In the genomic region with DNA sequence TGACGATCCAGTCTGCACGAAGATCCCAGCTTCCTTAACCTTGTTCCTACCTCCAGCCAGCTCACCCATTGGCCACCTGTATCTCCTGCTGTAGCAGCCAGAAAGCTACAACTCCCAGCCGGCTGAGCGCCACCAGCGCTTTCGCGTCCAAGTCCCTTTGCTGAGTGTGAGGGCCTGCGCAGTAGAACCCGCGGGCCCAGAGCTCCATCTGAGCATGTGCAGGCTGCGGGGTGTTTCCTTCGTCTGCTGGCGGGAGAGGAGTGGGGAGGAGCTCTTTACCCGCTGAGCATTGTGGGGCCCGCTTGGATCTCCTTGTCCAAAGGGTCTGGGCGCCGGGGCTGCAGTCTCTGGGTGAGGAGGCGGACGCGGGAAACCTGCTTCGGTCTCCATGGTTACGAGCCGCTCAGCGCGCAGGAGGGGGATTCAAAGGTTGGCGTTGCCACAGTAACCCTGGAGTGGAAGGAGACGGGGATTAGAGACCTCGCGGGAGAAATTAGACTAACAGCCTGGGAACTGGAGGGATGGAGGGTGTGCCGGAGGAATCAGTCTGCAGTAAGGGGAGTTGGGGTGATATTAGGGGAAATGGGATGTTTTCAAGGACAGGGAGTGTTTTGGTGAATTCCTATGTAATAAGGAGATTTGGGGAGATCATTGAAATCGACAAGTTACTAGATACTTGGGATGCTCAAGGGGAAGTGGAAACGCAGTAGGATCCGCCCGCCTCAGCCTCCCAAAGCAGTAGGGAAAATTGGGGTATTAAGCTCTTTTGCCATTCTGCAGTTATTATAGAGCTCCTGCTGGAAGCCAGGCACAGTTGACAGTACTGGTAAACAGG, we compare ENCODE assay signal across 8 cellular contexts. TPM values are rescaled to one million over a fixed set of nuclear protein-coding genes. Genes with fewer than 3 reads are reported as not detected.
A peak's percentile ranks its signal among the peaks of the same experiment; 100 is the strongest.
DNase-seq lines count a peak whose midpoint lies in the region; ATAC-seq, FAIRE-seq and TF ChIP-seq lines count a peak whose summit lies in the region.

No MANE protein-coding gene starts in this region.

- TF ChIP-seq EP300 in HepG2 (IDR thresholded peaks at IDR 0.05; ENCODE audit: low read depth in 2 of 2, low read length in 2 of 2) (no peak), HepG2 (CRISPR knock-in tag; IDR thresholded peaks at IDR 0.05; ENCODE audit: borderline replicate concordance) (no peak)

- peak overlapping the region; percentile 94 for H3K4me2 ChIP-seq in HepG2 (ENCODE audit: low read depth, low read length)

- no peak for TF ChIP-seq RAD21 in HepG2 (CRISPR knock-in tag; IDR thresholded peaks at IDR 0.05)

- peak overlapping the region; percentile 74 for H3K9ac ChIP-seq in HepG2 (ENCODE audit: insufficient read depth, low read depth, low read length)

- POLR2A ChIA-PET in HepG2 (lab: Yijun Ruan, JAX), result interaction anchor here (0.6 to 2.3 kb wide), 11 partner anchors 8 to 415 kb away, joined by 3 to 20 read pairs (median 4); partner anchors contain the start of genes CARD8, LIG1, RPL18 and SPHK2

- BruUV-seq in HepG2 (replicated peaks; lab: Mats Ljungman, UMichigan), result no TSS peak

- H3K4me1 ChIP-seq in HepG2 (ENCODE audit: insufficient read depth, low read length), result peaks cover 18% of the 10 kb centered on the region

- CTCF ChIA-PET in HepG2 (lab: Yijun Ruan, JAX; ENCODE audit: low intra/inter-chr PET ratio, low total read pairs), result no interaction called here

- TF ChIP-seq CTCF in HepG2 (CRISPR knock-in tag; IDR thresholded peaks at IDR 0.05), result peak; percentile 37; the same call in 1 of the 2 replicates

- ATAC-seq in GM19372 (IDR thresholded peaks at IDR 0.05; ENCODE audit: low read depth, unreplicated experiment), result peak; percentile 94
- ATAC-seq in HG03520 (IDR thresholded peaks at IDR 0.05; ENCODE audit: unreplicated experiment), result peak; percentile 88
- ATAC-seq in HepG2, result peak; percentile 99

- under 1% methylated on average over 26 of the region's 34 CpGs for WGBS in HepG2 (ENCODE audit: low lambda C conversion rate)

- H3K36me3 ChIP-seq in HepG2 (replicated peaks in 1 of 2; ENCODE audit: control insufficient read depth in 1 of 2, insufficient read depth in 2 of 2, low read length in 2 of 2), result no peaks in the 10 kb centered on the region

- peak overlapping the region; percentile 94 for H2AFZ ChIP-seq in HepG2 (ENCODE audit: low read length)

- DNase-seq in C1 segment of cervical spinal cord (lab: John Stamatoyannopoulos, UW) (peak; percentile 73 to 99 (median 95)), NCI-H69 (lab: John Stamatoyannopoulos, UW) (peak; percentile 100), dermis microvascular lymphatic vessel endothelial cell (ENCODE audit: low read depth in 2 of 2) (peak; percentile 89 to 96), HepG2 (ENCODE audit: low spot score) (peak; percentile 95)
- DNase-seq in activated CD4-positive, alpha-beta T cell treated with anti-CD3 and anti-CD28 coated beads, Interleukin-2, amount 50 U/mL, for 1 hour, result peak; percentile 87
- peak; percentile 86 to 90 for DNase-seq in stimulated activated CD4-positive, alpha-beta T cell treated with anti-CD3 and anti-CD28 coated beads, Interleukin-2, amount 100 ng/mL, for 48 hours

- no peaks in the 10 kb centered on the region for H3K79me2 ChIP-seq in HepG2 (ENCODE audit: insufficient read depth, low read length)

- H4K20me1 ChIP-seq in HepG2 (ENCODE audit: insufficient read depth, low read length), result no peaks in the 10 kb centered on the region

- in situ Hi-C loops in HepG2 (cut with HindIII; ENCODE audit: extremely low pct_ligation_motif_present, low pct_unique_long_range_greater_than_20kb), result no loop called here

- intact Hi-C loops in HepG2 (cut with micrococcal nuclease; ENCODE audit: unreplicated experiment), result loop anchor here (2.0 kb wide), 1 partner anchor 33 kb away; the partner anchor contains the start of genes LIG1 and ZSWIM9

- H3K27ac ChIP-seq in HepG2 (ENCODE audit: extremely low read length, insufficient read depth, low read length), result peak overlapping the region; percentile 69

- peak; percentile 64 to 76; a peak in 3 of 4 replicates for TF ChIP-seq POLR2A in HepG2 (IDR thresholded peaks at IDR 0.05; ENCODE audit: insufficient read depth in 1 of 2, low read depth in 2 of 2, low read length in 2 of 2)

- peak; percentile 99 for FAIRE-seq in HepG2 (lab: Jason Lieb, UNC)

- no peaks in the 10 kb centered on the region for H3K27me3 ChIP-seq in HepG2 (ENCODE audit: control insufficient read depth in 1 of 2, insufficient read depth in 2 of 2, low read length in 2 of 2)

- peak overlapping the region; percentile 71 to 79 (median 76) for H3K4me3 ChIP-seq in HepG2 (replicated peaks in 1 of 3; ENCODE audit: insufficient read depth in 1 of 3, low read depth in 2 of 3, low read length in 3 of 3)

- no peaks in the 10 kb centered on the region for H3K9me3 ChIP-seq in HepG2 (ENCODE audit: low read length)

RNA-seq across cellular contexts. Expression of gene ZSWIM9, which starts 33.5 kb away (rescaled TPM):
- 2.2 and 3.3 TPM in 2 replicates for total RNA-seq in dermis microvascular lymphatic vessel endothelial cell
- 0.39 and 1.1 TPM in 2 replicates for total RNA-seq in HepG2 (2016; rRNA removed; fragmentation: Illumina TruSeq; extraction: Trizol)
- 0.26 and 0.91 TPM in 2 replicates for total RNA-seq in HepG2 (2016; cell fraction: cytosol; rRNA removed; fragmentation: Illumina TruSeq; extraction: Trizol; ENCODE audit: low read depth)
- 0.54 and 0.93 TPM in 2 replicates for total RNA-seq in HepG2 (2016; cell fraction: insoluble cytoplasmic fraction; rRNA removed; fragmentation: Illumina TruSeq; extraction: Trizol)
- total RNA-seq in HepG2 (2016; cell fraction: membrane; rRNA removed; fragmentation: Illumina TruSeq; extraction: Trizol), result 0.43 and 1.00 TPM in 2 replicates
- 0.72 and 0.75 TPM in 2 replicates for total RNA-seq in HepG2 (2016; cell fraction: nucleus; rRNA removed; fragmentation: Illumina TruSeq; extraction: Trizol)
- polyA plus RNA-seq in HepG2 (2011; rRNA removed), result 0.18 and 0.44 TPM in 2 replicates
- polyA plus RNA-seq in HepG2 (2011; cell fraction: cytosol; rRNA removed), result 0.28 and 0.43 TPM in 2 replicates
- 2.1 and 2.4 TPM in 2 replicates for polyA plus RNA-seq in HepG2 (2011; cell fraction: nucleus; rRNA removed)
- polyA plus RNA-seq in HepG2 (2012), result 2.8 and 3.7 TPM in 2 replicates
- polyA plus RNA-seq in HepG2 (2016; cell fraction: cytosol; fragmentation: Illumina TruSeq; extraction: Trizol; ENCODE audit: low read depth), result 0.45 and 0.87 TPM in 2 replicates
- 2.2 TPM in 2 replicates for polyA plus RNA-seq in HepG2 (2016; cell fraction: insoluble cytoplasmic fraction; fragmentation: Illumina TruSeq; extraction: Trizol; ENCODE audit: low read depth)
- polyA plus RNA-seq in HepG2 (2016; cell fraction: membrane; fragmentation: Illumina TruSeq; extraction: Trizol; ENCODE audit: low read depth), result 0.41 and 0.92 TPM in 2 replicates
- polyA plus RNA-seq in HepG2 (2016; cell fraction: nucleus; fragmentation: Illumina TruSeq; extraction: Trizol; ENCODE audit: insufficient read depth, low read depth), result 3.7 and 3.8 TPM in 2 replicates
- polyA minus RNA-seq in HepG2 (2011; rRNA and poly(A)+ RNA removed; ENCODE audit: low replicate concordance), result 1.0 and 1.7 TPM in 2 replicates
- 0.59 and 0.70 TPM in 2 replicates for polyA minus RNA-seq in HepG2 (2011; cell fraction: cytosol; rRNA and poly(A)+ RNA removed)
- 0.75 and 0.90 TPM in 2 replicates for polyA minus RNA-seq in HepG2 (2011; cell fraction: nucleus; rRNA and poly(A)+ RNA removed)

RNA-seq across cellular contexts. Expression of gene LIG1, which starts 33.9 kb away (rescaled TPM):
- total RNA-seq in dermis microvascular lymphatic vessel endothelial cell (27.3 and 37.5 TPM in 2 replicates), HepG2 (2016; rRNA removed; fragmentation: Illumina TruSeq; extraction: Trizol) (52.1 and 64.4 TPM in 2 replicates)
- total RNA-seq in HepG2 (2016; cell fraction: cytosol; rRNA removed; fragmentation: Illumina TruSeq; extraction: Trizol; ENCODE audit: low read depth), result 7.3 and 8.5 TPM in 2 replicates
- total RNA-seq in HepG2 (2016; cell fraction: insoluble cytoplasmic fraction; rRNA removed; fragmentation: Illumina TruSeq; extraction: Trizol), result 44.1 and 72.4 TPM in 2 replicates
- 15.7 and 19.3 TPM in 2 replicates for total RNA-seq in HepG2 (2016; cell fraction: membrane; rRNA removed; fragmentation: Illumina TruSeq; extraction: Trizol)
- 51.4 and 56.6 TPM in 2 replicates for total RNA-seq in HepG2 (2016; cell fraction: nucleus; rRNA removed; fragmentation: Illumina TruSeq; extraction: Trizol)
- polyA plus RNA-seq in HepG2 (2011; rRNA removed), result 18.3 and 20.1 TPM in 2 replicates
- polyA plus RNA-seq in HepG2 (2011; cell fraction: cytosol; rRNA removed), result 9.1 and 11.9 TPM in 2 replicates
- 92.2 and 135 TPM in 2 replicates for polyA plus RNA-seq in HepG2 (2011; cell fraction: nucleus; rRNA removed)
- polyA plus RNA-seq in HepG2 (2012), result 11.0 and 27.9 TPM in 2 replicates
- 6.0 and 7.0 TPM in 2 replicates for polyA plus RNA-seq in HepG2 (2016; cell fraction: cytosol; fragmentation: Illumina TruSeq; extraction: Trizol; ENCODE audit: low read depth)
- polyA plus RNA-seq in HepG2 (2016; cell fraction: insoluble cytoplasmic fraction; fragmentation: Illumina TruSeq; extraction: Trizol; ENCODE audit: low read depth), result 43.0 and 49.8 TPM in 2 replicates
- 7.7 and 11.4 TPM in 2 replicates for polyA plus RNA-seq in HepG2 (2016; cell fraction: membrane; fragmentation: Illumina TruSeq; extraction: Trizol; ENCODE audit: low read depth)
- polyA plus RNA-seq in HepG2 (2016; cell fraction: nucleus; fragmentation: Illumina TruSeq; extraction: Trizol; ENCODE audit: insufficient read depth, low read depth), result 135 and 153 TPM in 2 replicates
- 25.6 and 86.4 TPM in 2 replicates for polyA minus RNA-seq in HepG2 (2011; rRNA and poly(A)+ RNA removed; ENCODE audit: low replicate concordance)
- 11.3 and 17.6 TPM in 2 replicates for polyA minus RNA-seq in HepG2 (2011; cell fraction: cytosol; rRNA and poly(A)+ RNA removed)
- 25.0 and 29.4 TPM in 2 replicates for polyA minus RNA-seq in HepG2 (2011; cell fraction: nucleus; rRNA and poly(A)+ RNA removed)

RNA-seq across cellular contexts. Expression of gene CARD8, which starts 51.7 kb away (rescaled TPM):
- total RNA-seq in dermis microvascular lymphatic vessel endothelial cell, result 40.4 and 75.2 TPM in 2 replicates
- total RNA-seq in HepG2 (2016; rRNA removed; fragmentation: Illumina TruSeq; extraction: Trizol), result 19.2 and 22.6 TPM in 2 replicates
- total RNA-seq in HepG2 (2016; cell fraction: cytosol; rRNA removed; fragmentation: Illumina TruSeq; extraction: Trizol; ENCODE audit: low read depth), result 10.5 and 12.2 TPM in 2 replicates
- 20.3 and 22.0 TPM in 2 replicates for total RNA-seq in HepG2 (2016; cell fraction: insoluble cytoplasmic fraction; rRNA removed; fragmentation: Illumina TruSeq; extraction: Trizol)
- 14.9 and 16.2 TPM in 2 replicates for total RNA-seq in HepG2 (2016; cell fraction: membrane; rRNA removed; fragmentation: Illumina TruSeq; extraction: Trizol)
- 27.3 and 27.4 TPM in 2 replicates for total RNA-seq in HepG2 (2016; cell fraction: nucleus; rRNA removed; fragmentation: Illumina TruSeq; extraction: Trizol)
- 12.6 and 15.0 TPM in 2 replicates for polyA plus RNA-seq in HepG2 (2011; rRNA removed)
- 6.0 and 6.2 TPM in 2 replicates for polyA plus RNA-seq in HepG2 (2011; cell fraction: cytosol; rRNA removed)
- 55.7 and 59.6 TPM in 2 replicates for polyA plus RNA-seq in HepG2 (2011; cell fraction: nucleus; rRNA removed)
- polyA plus RNA-seq in HepG2 (2012), result 15.3 and 16.1 TPM in 2 replicates
- 8.2 and 8.4 TPM in 2 replicates for polyA plus RNA-seq in HepG2 (2016; cell fraction: cytosol; fragmentation: Illumina TruSeq; extraction: Trizol; ENCODE audit: low read depth)
- 18.5 and 19.2 TPM in 2 replicates for polyA plus RNA-seq in HepG2 (2016; cell fraction: insoluble cytoplasmic fraction; fragmentation: Illumina TruSeq; extraction: Trizol; ENCODE audit: low read depth)
- polyA plus RNA-seq in HepG2 (2016; cell fraction: membrane; fragmentation: Illumina TruSeq; extraction: Trizol; ENCODE audit: low read depth), result 9.8 TPM in 2 replicates
- 40.8 and 46.1 TPM in 2 replicates for polyA plus RNA-seq in HepG2 (2016; cell fraction: nucleus; fragmentation: Illumina TruSeq; extraction: Trizol; ENCODE audit: insufficient read depth, low read depth)
- polyA minus RNA-seq in HepG2 (2011; rRNA and poly(A)+ RNA removed; ENCODE audit: low replicate concordance), result 11.4 and 14.4 TPM in 2 replicates
- polyA minus RNA-seq in HepG2 (2011; cell fraction: cytosol; rRNA and poly(A)+ RNA removed), result 6.8 and 7.5 TPM in 2 replicates
- polyA minus RNA-seq in HepG2 (2011; cell fraction: nucleus; rRNA and poly(A)+ RNA removed), result 61.5 and 62.0 TPM in 2 replicates

Comparison
In these comparisons a context has a peak if more than half of its experiments do, and no peak if none do; other contexts are left out.
1. Peak in every context shown above with its lines: DNase-seq, ATAC-seq, H3K4me3 ChIP-seq and H3K27ac ChIP-seq.